In genomic region chr22:27757928-27758525, GRCh38 we compare ENCODE assay signal across 30 cellular contexts. TPM values are rescaled to one million over a fixed set of nuclear protein-coding genes. Genes with fewer than 3 reads are reported as not detected.
A peak's percentile ranks its signal among the peaks of the same experiment; 100 is the strongest.
DNase-seq lines count a peak whose midpoint lies in the region; ATAC-seq, FAIRE-seq and TF ChIP-seq lines count a peak whose summit lies in the region.
"Had no signal": no experiment of that assay in that cellular context is flagged by ENCODE, and none has a peak within 500 bp of the region (broad histone marks: within the 10 kb centered on the region; RNA-seq: fewer than 3 reads in every experiment).

No MANE protein-coding gene starts in this region.

- TF ChIP-seq CTCF in coronary artery (IDR thresholded peaks at IDR 0.05), result no peak
- no peak for TF ChIP-seq CTCF in neural crest cell (conservative IDR thresholded peaks at IDR 0.05)

- no peaks in the 10 kb centered on the region for H3K36me3 Mint-ChIP-seq in activated naive CD4-positive, alpha-beta T cell treated with anti-CD3 and anti-CD28 coated beads, Interleukin-2, amount 10 ng/mL, durations not matched to agents 7 days and 5 days
- H3K36me3 Mint-ChIP-seq in neural crest cell (ENCODE audit: low read depth), result no peaks in the 10 kb centered on the region
- H3K36me3 Mint-ChIP-seq in T-cell, result no peaks in the 10 kb centered on the region
- H3K36me3 Mint-ChIP-seq: activated naive CD8-positive, alpha-beta T cell treated with anti-CD3 and anti-CD28 coated beads for 36 hours; CD4-positive, CD25-positive, alpha-beta regulatory T cell; type B pancreatic cell had no signal

- FAIRE-seq in urothelium cell line (lab: Jason Lieb, UNC), result peak; percentile 67
- FAIRE-seq: D721Med, keratinocyte, RCC 7860 had no signal

- H3K27ac ChIP-seq in coronary artery, result peak overlapping the region; percentile 64 to 79
- H3K27ac ChIP-seq: cardiac muscle cell, heart left ventricle had no signal

- H3K27me3 Mint-ChIP-seq in activated naive CD4-positive, alpha-beta T cell treated with anti-CD3 and anti-CD28 coated beads, Interleukin-2, amount 10 ng/mL, durations not matched to agents 7 days and 5 days, result no peaks in the 10 kb centered on the region
- H3K27me3 Mint-ChIP-seq in neural crest cell (ENCODE audit: low read depth), result no peaks in the 10 kb centered on the region
- no peaks in the 10 kb centered on the region for H3K27me3 Mint-ChIP-seq in T-cell
- H3K27me3 Mint-ChIP-seq: activated naive CD8-positive, alpha-beta T cell treated with anti-CD3 and anti-CD28 coated beads for 36 hours; activated T-helper 17 cell treated with anti-CD3 and anti-CD28 coated beads, Interleukin-2, amount 50 U/mL, for 72 hours; type B pancreatic cell had no signal

- CTCF ChIA-PET in activated naive CD4-positive, alpha-beta T cell treated with anti-CD3 and anti-CD28 coated beads, Interleukin-2, amount 10 ng/mL, durations not matched to agents 7 days and 5 days (lab: Charles Lee), result no interaction called here
- CTCF ChIA-PET in T-cell (lab: Charles Lee), result no interaction called here

- no peak overlapping the region for H3K4me3 ChIP-seq in coronary artery
- H3K4me3 ChIP-seq: cardiac muscle cell, heart left ventricle had no signal

- H3K9me3 Mint-ChIP-seq in activated naive CD4-positive, alpha-beta T cell treated with anti-CD3 and anti-CD28 coated beads, Interleukin-2, amount 10 ng/mL, durations not matched to agents 7 days and 5 days, result no peaks in the 10 kb centered on the region
- H3K9me3 Mint-ChIP-seq in neural crest cell (no peaks in the 10 kb centered on the region), T-cell (no peaks in the 10 kb centered on the region)
- H3K9me3 Mint-ChIP-seq: activated naive CD8-positive, alpha-beta T cell treated with anti-CD3 and anti-CD28 coated beads for 36 hours; activated T-helper 17 cell treated with anti-CD3 and anti-CD28 coated beads, Interleukin-2, amount 50 U/mL, for 72 hours; type B pancreatic cell had no signal

- DNase-seq in activated naive CD4-positive, alpha-beta T cell treated with anti-CD3 and anti-CD28 coated beads, Interleukin-2, amount 10 ng/mL, durations not matched to agents 7 days and 5 days, result no peak
- no peak for DNase-seq in activated naive CD4-positive, alpha-beta T cell (lab: John Stamatoyannopoulos, UW)
- DNase-seq in coronary artery (ENCODE audit: low spot score) (no peak), neural crest cell (ENCODE audit: low read depth, low spot score) (no peak), urothelium cell line (ENCODE audit: low spot score) (no peak), H4 (ENCODE audit: low spot score) (no peak), T-cell (no peak)
- DNase-seq: 8988T; activated CD4-positive, alpha-beta T cell treated with anti-CD3 and anti-CD28 coated beads for 4 hours; activated naive CD8-positive, alpha-beta T cell treated with anti-CD3 and anti-CD28 coated beads for 36 hours; anterior cingulate cortex; CD4-positive, CD25-positive, alpha-beta regulatory T cell; cortex of kidney; effector memory CD4-positive, alpha-beta T cell; GOT3; MV-4-11; NCI-H1436 treated with DMSO at 0.1 percent for 48 hours; NCI-H2081 treated with DMSO at 0.1 percent for 48 hours; NCI-H446; NCI-H774; stimulated activated CD4-positive, alpha-beta T cell treated with anti-CD3 and anti-CD28 coated beads, Interleukin-15, amount 100 ng/mL, for 24 hours; stimulated activated CD4-positive, alpha-beta T cell treated with anti-CD3 and anti-CD28 coated beads, Interleukin-4, amount 100 ng/mL, for 4 hours had no signal

- peak overlapping the region; percentile 28 for H3K27ac Mint-ChIP-seq in activated naive CD4-positive, alpha-beta T cell treated with anti-CD3 and anti-CD28 coated beads, Interleukin-2, amount 10 ng/mL, durations not matched to agents 7 days and 5 days
- H3K27ac Mint-ChIP-seq in neural crest cell (ENCODE audit: unreplicated experiment) (peak overlapping the region; percentile 43), T-cell (no peak overlapping the region)
- H3K27ac Mint-ChIP-seq: activated naive CD8-positive, alpha-beta T cell treated with anti-CD3 and anti-CD28 coated beads for 36 hours; activated T-helper 17 cell treated with anti-CD3 and anti-CD28 coated beads, Interleukin-2, amount 50 U/mL, for 72 hours; CD4-positive, CD25-positive, alpha-beta regulatory T cell; type B pancreatic cell had no signal

- no peaks in the 10 kb centered on the region for H3K4me1 Mint-ChIP-seq in activated naive CD4-positive, alpha-beta T cell treated with anti-CD3 and anti-CD28 coated beads, Interleukin-2, amount 10 ng/mL, durations not matched to agents 7 days and 5 days
- H3K4me1 Mint-ChIP-seq in neural crest cell (peaks cover 25% of the 10 kb centered on the region), T-cell (no peaks in the 10 kb centered on the region)
- H3K4me1 Mint-ChIP-seq: activated naive CD8-positive, alpha-beta T cell treated with anti-CD3 and anti-CD28 coated beads for 36 hours; activated T-helper 17 cell treated with anti-CD3 and anti-CD28 coated beads, Interleukin-2, amount 50 U/mL, for 72 hours; CD4-positive, CD25-positive, alpha-beta regulatory T cell had no signal

- POLR2A ChIA-PET in T-cell (lab: Charles Lee), result no interaction called here

- H3K4me3 Mint-ChIP-seq in activated naive CD4-positive, alpha-beta T cell treated with anti-CD3 and anti-CD28 coated beads, Interleukin-2, amount 10 ng/mL, durations not matched to agents 7 days and 5 days, result no peak overlapping the region
- H3K4me3 Mint-ChIP-seq in neural crest cell (no peak overlapping the region), T-cell (no peak overlapping the region)
- H3K4me3 Mint-ChIP-seq: activated naive CD8-positive, alpha-beta T cell treated with anti-CD3 and anti-CD28 coated beads for 36 hours; activated T-helper 17 cell treated with anti-CD3 and anti-CD28 coated beads, Interleukin-2, amount 50 U/mL, for 72 hours; CD4-positive, CD25-positive, alpha-beta regulatory T cell; type B pancreatic cell had no signal

- ATAC-seq in HG03135 (IDR thresholded peaks at IDR 0.05; ENCODE audit: unreplicated experiment), result no peak
- no peak for ATAC-seq in T-cell (replicated peaks in 1 of 4)
- ATAC-seq: activated T-helper 17 cell treated with anti-CD3 and anti-CD28 coated beads, Interleukin-2, amount 50 U/mL, for 72 hours; heart left ventricle had no signal

RNA-seq across cellular contexts. Expression of gene MN1, which starts 43.5 kb away (rescaled TPM):
- total RNA-seq in neural crest cell, result 19.0 TPM in 2 replicates
- 0.68 and 0.79 TPM in 2 replicates for total RNA-seq in H4 (2014; rRNA removed; shearing (Covaris generic))
- under 1 TPM; 0.22 to 0.43 (median 0.32) TPM for total RNA-seq in T-cell

Comparison
In these comparisons a context has a peak if more than half of its experiments do, and no peak if none do; other contexts are left out.
1. H3K27ac Mint-ChIP-seq: peak in activated naive CD4-positive, alpha-beta T cell treated with anti-CD3 and anti-CD28 coated beads, Interleukin-2, amount 10 ng/mL, durations not matched to agents 7 days and 5 days (single experiment) and neural crest cell (single experiment); none in T-cell (0 of 2).
2. RNA of gene MN1, which starts 43.5 kb away (total RNA-seq): 19.0 TPM in neural crest cell; 0.68 to 0.79 TPM in H4 and 0.22 to 0.43 TPM in T-cell; every median in the first group is over 10 times any median in the second.